1 cellular context compared by ENCODE assay signal in genomic region chr2:47899915-47900314, GRCh38.
TF ChIP-seq lines count a peak whose summit lies in the region.

No MANE protein-coding gene starts in this region.

TF ChIP-seq in GM12878, 131 proteins besides CTCF, POLR2A, EP300 and RAD21:
- TF ChIP-seq CHD1 (IDR thresholded peaks at IDR 0.05; ENCODE audit: low read depth, low read length) (no peak), ATF3 (IDR thresholded peaks at IDR 0.05; ENCODE audit: borderline replicate concordance, extremely low read depth, low read depth, low read length) (no peak), RELB (IDR thresholded peaks at IDR 0.05; ENCODE audit: low read depth) (no peak), BACH1 (IDR thresholded peaks at IDR 0.05; ENCODE audit: borderline replicate concordance) (no peak), RFX5 (IDR thresholded peaks at IDR 0.05; ENCODE audit: low read depth, low read length) (no peak), ZNF24 (IDR thresholded peaks at IDR 0.05) (no peak), SRF (IDR thresholded peaks at IDR 0.05; ENCODE audit: low read depth in 2 of 2, low read length in 2 of 2) (no peak), BCL11A (IDR thresholded peaks at IDR 0.05; ENCODE audit: low read depth, low read length) (no peak), MTA3 (IDR thresholded peaks at IDR 0.05; ENCODE audit: borderline replicate concordance, low read length) (no peak), SPI1 (IDR thresholded peaks at IDR 0.05; ENCODE audit: borderline replicate concordance, insufficient read depth, low read depth, low read length) (no peak), E2F8 (IDR thresholded peaks at IDR 0.05; ENCODE audit: low read depth, partially characterized antibody) (no peak), YBX1 (IDR thresholded peaks at IDR 0.05) (no peak), ZSCAN29 (IDR thresholded peaks at IDR 0.05) (no peak), NR2C2 (IDR thresholded peaks at IDR 0.05; ENCODE audit: borderline replicate concordance, control insufficient read depth, insufficient read length, low read depth) (no peak), NBN (IDR thresholded peaks at IDR 0.05) (no peak)
